ENCODE assay signal across 19 cellular contexts in the genomic region with DNA sequence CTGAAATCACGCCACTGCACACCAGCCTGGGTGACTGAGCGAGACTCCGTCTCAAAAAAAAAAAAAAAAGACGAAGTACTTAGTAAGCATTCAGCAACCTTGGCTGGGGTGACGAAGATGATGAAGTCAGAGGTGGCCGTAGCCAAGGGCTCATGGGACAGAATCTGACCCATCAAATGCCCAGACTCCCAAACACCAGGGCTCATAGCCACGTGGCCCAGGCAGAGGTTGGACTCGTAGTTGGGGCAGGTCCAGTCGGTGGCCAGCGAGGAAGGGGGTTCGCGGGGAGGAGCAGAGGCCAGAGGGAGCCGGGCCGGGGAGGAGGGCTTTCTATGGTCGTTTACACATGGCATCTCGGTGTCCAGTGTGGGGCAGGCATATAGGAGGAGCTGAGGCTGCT. TPM values are rescaled to one million over a fixed set of nuclear protein-coding genes. Genes with fewer than 3 reads are reported as not detected.
DNase-seq lines count a peak whose midpoint lies in the region; ATAC-seq and TF ChIP-seq lines count a peak whose summit lies in the region.
"Had no signal": no experiment of that assay in that cellular context is flagged by ENCODE, and none has a peak within 500 bp of the region (broad histone marks: within the 10 kb centered on the region; RNA-seq: fewer than 3 reads in every experiment).

No MANE protein-coding gene starts in this region.

- peaks cover 40% of the 10 kb centered on the region for H4K20me1 ChIP-seq in GM23338 (replicated peaks; ENCODE audit: insufficient read depth)

- H3K4me3 ChIP-seq in GM23338 (no peak overlapping the region), right lobe of liver (no peak overlapping the region), BE2C (ENCODE audit: low read depth, low read length) (no peak overlapping the region)
- H3K4me3 ChIP-seq: MG63, SJSA1, skin epidermis, testis had no signal

- TF ChIP-seq CTCF in GM23338 (conservative IDR thresholded peaks at IDR 0.05; ENCODE audit: low read depth in 2 of 2) (no peak), chondrocyte (IDR thresholded peaks at IDR 0.05) (no peak), right lobe of liver (IDR thresholded peaks at IDR 0.05) (no peak), BE2C (IDR thresholded peaks at IDR 0.05; ENCODE audit: low read depth, low read length) (no peak)

- no peaks in the 10 kb centered on the region for H3K9me3 Mint-ChIP-seq in GM23338
- H3K9me3 Mint-ChIP-seq in chondrocyte (ENCODE audit: low read depth) = no peaks in the 10 kb centered on the region
- H3K9me3 Mint-ChIP-seq in stimulated activated naive B cell treated with anti-CD40 and anti-IgM and Interleukin-4, amounts not matched to agents 10 μg/mL and 1 μg/mL and 100 μg/mL, for 72 hours = no peaks in the 10 kb centered on the region
- H3K9me3 Mint-ChIP-seq: activated CD4-positive, alpha-beta memory T cell treated with anti-CD3 and anti-CD28 coated beads for 36 hours; activated T-helper 2 cell treated with anti-CD3 and anti-CD28 coated beads, Interferon-gamma antibody, Interleukin-2, Interleukin-4, amounts not matched to agents 10 μg/mL and 5 μg/mL and 100 μg/mL, durations not matched to agents 14 hours and 24 hours and 36 hours; naive B cell had no signal

- 15% methylated on average over 9 of the region's 16 CpGs for WGBS in right lobe of liver (ENCODE audit: insufficient coverage, low coverage, low lambda C conversion rate, missing lambda C conversion rate)

- no peaks in the 10 kb centered on the region for H3K9me3 ChIP-seq in right lobe of liver
- H3K9me3 ChIP-seq in BE2C = no peaks in the 10 kb centered on the region
- H3K9me3 ChIP-seq: MG63, SJSA1, testis had no signal

- 0 out of 2 replicates have a peak overlapping the region, but pooled peaks have one; percentile 5 for H3K27ac Mint-ChIP-seq in GM23338
- peak overlapping the region; percentile 39 for H3K27ac Mint-ChIP-seq in chondrocyte (ENCODE audit: unreplicated experiment)
- H3K27ac Mint-ChIP-seq in stimulated activated naive B cell treated with anti-CD40 and anti-IgM and Interleukin-4, amounts not matched to agents 10 μg/mL and 1 μg/mL and 100 μg/mL, for 72 hours = peak overlapping the region; percentile 1
- H3K27ac Mint-ChIP-seq: activated CD4-positive, alpha-beta memory T cell treated with anti-CD3 and anti-CD28 coated beads for 36 hours; activated T-helper 2 cell treated with anti-CD3 and anti-CD28 coated beads, Interferon-gamma antibody, Interleukin-2, Interleukin-4, amounts not matched to agents 10 μg/mL and 5 μg/mL and 100 μg/mL, durations not matched to agents 14 hours and 24 hours and 36 hours had no signal

- H3K4me3 Mint-ChIP-seq in GM23338 (no peak overlapping the region), chondrocyte (ENCODE audit: unreplicated experiment) (no peak overlapping the region)
- H3K4me3 Mint-ChIP-seq in stimulated activated naive B cell treated with anti-CD40 and anti-IgM and Interleukin-4, amounts not matched to agents 10 μg/mL and 1 μg/mL and 100 μg/mL, for 72 hours = no peak overlapping the region
- H3K4me3 Mint-ChIP-seq: activated CD4-positive, alpha-beta memory T cell treated with anti-CD3 and anti-CD28 coated beads for 36 hours; naive B cell had no signal

- H3K27me3 Mint-ChIP-seq in GM23338 (ENCODE audit: insufficient read depth, low read depth, poor library complexity) (peaks cover 12% of the 10 kb centered on the region), chondrocyte (ENCODE audit: low read depth) (no peaks in the 10 kb centered on the region)
- no peaks in the 10 kb centered on the region for H3K27me3 Mint-ChIP-seq in stimulated activated naive B cell treated with anti-CD40 and anti-IgM and Interleukin-4, amounts not matched to agents 10 μg/mL and 1 μg/mL and 100 μg/mL, for 72 hours
- H3K27me3 Mint-ChIP-seq: activated CD4-positive, alpha-beta memory T cell treated with anti-CD3 and anti-CD28 coated beads for 36 hours; naive B cell had no signal

- H2AFZ ChIP-seq in GM23338 = no peak overlapping the region

- H3K79me2 ChIP-seq in GM23338 (replicated peaks; ENCODE audit: insufficient read depth) = peaks cover 91% of the 10 kb centered on the region

- intact Hi-C loops in right lobe of liver (cut with DNase I) = loop anchor here in 1 of 2 donors (10.0 kb wide), 1 partner anchor 46 kb away; no protein-coding TSS in a partner anchor

- no peaks in the 10 kb centered on the region for H3F3A ChIP-seq in GM23338 (replicated peaks; ENCODE audit: low read depth)

- H3K27ac ChIP-seq in GM23338 (ENCODE audit: low read depth) = no peak overlapping the region
- peak overlapping the region; percentile 66 to 97 (median 97) for H3K27ac ChIP-seq in right lobe of liver
- H3K27ac ChIP-seq: SJSA1, testis had no signal

- no peaks in the 10 kb centered on the region for H3K9me2 ChIP-seq in GM23338 (ENCODE audit: insufficient read depth)

- H3K4me1 ChIP-seq in GM23338 (ENCODE audit: insufficient read depth) (peaks cover 13% of the 10 kb centered on the region; the same call in 1 of the 2 replicates), right lobe of liver (peaks cover 0 to 65% (median 31%) of the 10 kb centered on the region in 4 donors), BE2C (peaks cover 3% of the 10 kb centered on the region; the same call in 1 of the 2 replicates)

- H3K4me1 Mint-ChIP-seq in GM23338 (peaks cover 12% of the 10 kb centered on the region; the same call in 2 of the 3 replicates), chondrocyte (ENCODE audit: low read depth) (peaks cover 39% of the 10 kb centered on the region)
- peaks cover 14 to 29% of the 10 kb centered on the region in 2 donors for H3K4me1 Mint-ChIP-seq in stimulated activated naive B cell treated with anti-CD40 and anti-IgM and Interleukin-4, amounts not matched to agents 10 μg/mL and 1 μg/mL and 100 μg/mL, for 72 hours

- no peak for ATAC-seq in GM23338
- peak in 3 of 4 donors; percentile 19 to 37 (median 33) for ATAC-seq in right lobe of liver
- no peak for ATAC-seq in stimulated activated naive B cell treated with anti-CD40 and anti-IgM and Interleukin-4, amounts not matched to agents 10 μg/mL and 1 μg/mL and 100 μg/mL, for 72 hours (replicated peaks)
- no peak for ATAC-seq in HG03095 (IDR thresholded peaks at IDR 0.05; ENCODE audit: unreplicated experiment)

- H3K36me3 Mint-ChIP-seq in GM23338 (ENCODE audit: low read depth) = peaks cover 8% of the 10 kb centered on the region; the same call in 2 of the 3 replicates
- H3K36me3 Mint-ChIP-seq in chondrocyte (ENCODE audit: low read depth) = peaks cover 2% of the 10 kb centered on the region
- H3K36me3 Mint-ChIP-seq in stimulated activated naive B cell treated with anti-CD40 and anti-IgM and Interleukin-4, amounts not matched to agents 10 μg/mL and 1 μg/mL and 100 μg/mL, for 72 hours = peaks cover 5 to 18% of the 10 kb centered on the region in 2 donors
- H3K36me3 Mint-ChIP-seq: activated CD4-positive, alpha-beta memory T cell treated with anti-CD3 and anti-CD28 coated beads for 36 hours had no signal

- H3K4me2 ChIP-seq in GM23338 = no peak overlapping the region

- DNase-seq in GM23338 (ENCODE audit: low spot score) (no peak), chondrocyte (ENCODE audit: low spot score) (no peak), right lobe of liver (peak in 2 of 3 donors; percentile 56 to 82), BE2C (no peak), GM19238 (ENCODE audit: insufficient read length, low spot score) (no peak)
- DNase-seq in stimulated activated naive B cell treated with anti-CD40 and anti-IgM and Interleukin-4, amounts not matched to agents 10 μg/mL and 1 μg/mL and 100 μg/mL, for 72 hours = no peak
- DNase-seq in activated effector memory CD4-positive, alpha-beta T cell treated with anti-CD3 and anti-CD28 coated beads, Interleukin-2, amount 50 U/mL, for 16 hours = no peak
- DNase-seq: activated CD4-positive, alpha-beta memory T cell treated with anti-CD3 and anti-CD28 coated beads for 36 hours; AML-193; kidney glomerular epithelial cell; MG63; naive B cell; NCI-H2107; NK-92 treated with Interleukin-12 subunit alpha and Interleukin-12 subunit beta, amount 100 ng/mL, for 24 hours; testis had no signal

- TF ChIP-seq POLR2A in right lobe of liver (IDR thresholded peaks at IDR 0.05) = no peak

- H3K27me3 ChIP-seq in GM23338 (ENCODE audit: insufficient read depth) = no peaks in the 10 kb centered on the region
- H3K27me3 ChIP-seq in right lobe of liver = no peaks in the 10 kb centered on the region
- no peaks in the 10 kb centered on the region for H3K27me3 ChIP-seq in BE2C
- H3K27me3 ChIP-seq: MG63, SJSA1, testis had no signal

- H3K36me3 ChIP-seq in GM23338 (ENCODE audit: insufficient read depth) (no peaks in the 10 kb centered on the region), right lobe of liver (no peaks in the 10 kb centered on the region), BE2C (peaks cover 2% of the 10 kb centered on the region; the same call in 1 of the 2 replicates)

TF ChIP-seq in GM23338, 12 proteins besides CTCF, POLR2A, EP300 and RAD21:
- TF ChIP-seq, protein P1, sequence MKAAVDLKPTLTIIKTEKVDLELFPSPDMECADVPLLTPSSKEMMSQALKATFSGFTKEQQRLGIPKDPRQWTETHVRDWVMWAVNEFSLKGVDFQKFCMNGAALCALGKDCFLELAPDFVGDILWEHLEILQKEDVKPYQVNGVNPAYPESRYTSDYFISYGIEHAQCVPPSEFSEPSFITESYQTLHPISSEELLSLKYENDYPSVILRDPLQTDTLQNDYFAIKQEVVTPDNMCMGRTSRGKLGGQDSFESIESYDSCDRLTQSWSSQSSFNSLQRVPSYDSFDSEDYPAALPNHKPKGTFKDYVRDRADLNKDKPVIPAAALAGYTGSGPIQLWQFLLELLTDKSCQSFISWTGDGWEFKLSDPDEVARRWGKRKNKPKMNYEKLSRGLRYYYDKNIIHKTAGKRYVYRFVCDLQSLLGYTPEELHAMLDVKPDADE (IDR thresholded peaks at IDR 0.05) = no peak
- TF ChIP-seq ZNF331 (CRISPR knock-in tag; IDR thresholded peaks at IDR 0.05; ENCODE audit: low read depth) = no peak
- no peak for TF ChIP-seq EZH2phosphoT487 (IDR thresholded peaks at IDR 0.05; ENCODE audit: unreplicated experiment)
- TF ChIP-seq CREB1 (CRISPR knock-in tag; IDR thresholded peaks at IDR 0.05; ENCODE audit: low read depth) = no peak

RNA-seq across cellular contexts. Expression of a gene that starts 52.1 kb away (rescaled TPM):
- 10.8 and 11.7 TPM in 2 replicates for total RNA-seq in GM23338 (2014; rRNA removed; shearing (Covaris generic))
- polyA plus RNA-seq in GM23338 (2016; fragmentation: Nextera tagmentation; extraction: Ambion mirVana) = 6.6 TPM in 2 replicates
- total RNA-seq in chondrocyte = 304 to 497 TPM (median 493 TPM) in 3 replicates
- total RNA-seq in right lobe of liver = 10 to 100 TPM in 3 of 6 experiments, 1 to 10 TPM in 3; 3.6 to 20.2 (median 12.8) TPM
- polyA plus RNA-seq in BE2C (2012; ENCODE audit: insufficient read depth, insufficient read length, low read depth) = 13.3 TPM

RNA-seq across cellular contexts. Expression of a gene that starts 52.2 kb away (rescaled TPM):
- 37.7 and 40.1 TPM in 2 replicates for total RNA-seq in GM23338 (2014; rRNA removed; shearing (Covaris generic))
- 7.0 and 8.2 TPM in 2 replicates for polyA plus RNA-seq in GM23338 (2016; fragmentation: Nextera tagmentation; extraction: Ambion mirVana)
- total RNA-seq in chondrocyte (13.2 to 14.4 TPM (median 13.4 TPM) in 3 replicates), right lobe of liver (1 to 10 TPM; 3.7 to 7.3 (median 6.4) TPM)
- polyA plus RNA-seq in BE2C (2012; ENCODE audit: insufficient read depth, insufficient read length, low read depth) = 15.0 TPM

Comparison
In these comparisons a context has a peak if more than half of its experiments do, and no peak if none do; other contexts are left out.
1. ATAC-seq: peak in right lobe of liver (3 of 4); none in GM23338 (single experiment), stimulated activated naive B cell treated with anti-CD40 and anti-IgM and Interleukin-4, amounts not matched to agents 10 μg/mL and 1 μg/mL and 100 μg/mL, for 72 hours (0 of 2) and HG03095 (single experiment).
2. DNase-seq: peak in right lobe of liver (2 of 3); none in GM23338 (single experiment), chondrocyte (single experiment), stimulated activated naive B cell treated with anti-CD40 and anti-IgM and Interleukin-4, amounts not matched to agents 10 μg/mL and 1 μg/mL and 100 μg/mL, for 72 hours (single experiment), activated effector memory CD4-positive, alpha-beta T cell treated with anti-CD3 and anti-CD28 coated beads, Interleukin-2, amount 50 U/mL, for 16 hours (single experiment), BE2C (single experiment) and GM19238 (single experiment).
3. RNA of a gene that starts 52.1 kb away (total RNA-seq): 304 to 497 TPM in chondrocyte; 3.6 to 20.2 TPM in right lobe of liver and 10.8 to 11.7 TPM in GM23338; every median in the first group is over 10 times any median in the second.
4. Peak in every context shown above with its lines, with median percentiles within 50 percentile points of each other: H3K27ac Mint-ChIP-seq.